5 cellular contexts compared by ENCODE assay signal in the genomic region with DNA sequence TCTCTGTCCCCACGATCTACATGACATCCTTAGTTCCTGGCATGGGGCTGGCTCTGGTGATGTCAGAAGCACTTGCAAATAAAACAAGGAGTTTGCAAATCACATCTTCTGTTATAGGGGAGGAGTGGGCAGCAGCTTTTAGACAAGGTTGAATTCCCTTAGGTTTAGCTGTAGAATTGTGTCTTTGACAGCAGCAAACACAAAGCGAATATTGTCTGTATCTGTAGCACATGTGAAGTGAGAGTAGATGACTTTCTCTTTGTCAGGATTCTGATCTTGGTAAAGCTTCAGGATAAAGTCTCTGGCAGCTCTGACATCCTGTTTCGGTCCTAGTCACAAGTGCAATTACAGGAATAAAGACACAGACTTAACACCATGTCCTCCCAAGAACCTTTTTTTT.
"Had no signal": no experiment of that assay in that cellular context is flagged by ENCODE, and none has a peak within 500 bp of the region (broad histone marks: within the 10 kb centered on the region; RNA-seq: fewer than 3 reads in every experiment).

No MANE protein-coding gene starts in this region.

- ATAC-seq: HepG2, K562 had no signal

- DNase-seq: IMR-90, KBM-7, KG1 had no signal
